14 cellular contexts compared by ENCODE assay signal in genomic region chr2:177275041-177275440, GRCh38. TPM values are rescaled to one million over a fixed set of nuclear protein-coding genes. Genes with fewer than 3 reads are reported as not detected.
DNase-seq lines count a peak whose midpoint lies in the region; ATAC-seq and TF ChIP-seq lines count a peak whose summit lies in the region.
"Had no signal": no experiment of that assay in that cellular context is flagged by ENCODE, and none has a peak within 500 bp of the region (broad histone marks: within the 10 kb centered on the region; RNA-seq: fewer than 3 reads in every experiment).

No MANE protein-coding gene starts in this region.

- no peak for TF ChIP-seq CTCF in ascending aorta (IDR thresholded peaks at IDR 0.05)
- TF ChIP-seq CTCF in foreskin fibroblast (IDR thresholded peaks at IDR 0.05; ENCODE audit: low read depth, low read length) = no peak
- no peak for TF ChIP-seq CTCF in sigmoid colon (IDR thresholded peaks at IDR 0.05)
- TF ChIP-seq CTCF in H9 (conservative IDR thresholded peaks at IDR 0.05) = no peak

- no peaks in the 10 kb centered on the region for H3K36me3 ChIP-seq in ascending aorta
- H3K36me3 ChIP-seq in sigmoid colon = no peaks in the 10 kb centered on the region
- H3K36me3 ChIP-seq: upper lobe of left lung had no signal

- no peak overlapping the region for H2BK5ac ChIP-seq in H9 (ENCODE audit: insufficient read length, low read length)

- H3K4me1 ChIP-seq in ascending aorta (peaks cover 0 to 21% of the 10 kb centered on the region in 2 donors), sigmoid colon (peaks cover 0 to 21% (median 7%) of the 10 kb centered on the region in 4 donors), H9 (ENCODE audit: insufficient read depth, low read length) (no peaks in the 10 kb centered on the region)
- H3K4me1 ChIP-seq: upper lobe of left lung had no signal

- peaks cover 17% of the 10 kb centered on the region in 2 experiments for H3K4me1 Mint-ChIP-seq in H9
- H3K4me1 Mint-ChIP-seq: CD4-positive, alpha-beta memory T cell; central memory CD8-positive, alpha-beta T cell had no signal

- no peak for TF ChIP-seq POLR2A in sigmoid colon (IDR thresholded peaks at IDR 0.05)

- peak; percentile 75 for DNase-seq in Caki2 (ENCODE audit: low read depth)
- DNase-seq in ascending aorta (ENCODE audit: low spot score in 2 of 2) = no peak
- DNase-seq in foreskin fibroblast = peak; percentile 48 to 75
- DNase-seq in sigmoid colon = no peak
- no peak for DNase-seq in H9
- DNase-seq in activated CD8-positive, alpha-beta memory T cell treated with anti-CD3 and anti-CD28 coated beads, Interleukin-2, amount 50 U/mL, for 48 hours = no peak
- DNase-seq: CD4-positive, alpha-beta memory T cell; head of caudate nucleus; NCI-H1417; NCI-H748 treated with DMSO at 0.1 percent for 48 hours; upper lobe of left lung had no signal

- H3K27me3 Mint-ChIP-seq in H9 (ENCODE audit: low read depth) = no peaks in the 10 kb centered on the region
- H3K27me3 Mint-ChIP-seq: CD4-positive, alpha-beta memory T cell; central memory CD8-positive, alpha-beta T cell had no signal

- no peak overlapping the region for H2AFZ ChIP-seq in H9 (ENCODE audit: low read length)

- H2BK20ac ChIP-seq in H9 (ENCODE audit: low read depth, low read length, poor library complexity, severe bottlenecking) = no peak overlapping the region

- WGBS in sigmoid colon, 2 donors = 53 to 69% methylated on average over 2 of the region's 2 CpGs
- no CpG with 5 or more reads among the region's 2 CpGs for WGBS in H9 (ENCODE audit: extremely low coverage, insufficient read length, low lambda C conversion rate)

- no peak overlapping the region for H4K91ac ChIP-seq in H9 (ENCODE audit: insufficient read length, low read depth, low read length)

- intact Hi-C loops in ascending aorta (cut with DNase I) = loop anchor here (1.0 to 10.0 kb wide), 5 partner anchors 11 to 1200 kb away; partner anchors contain the start of genes FKBP7, HNRNPA3 and NFE2L2
- intact Hi-C loops in sigmoid colon (cut with DNase I) = no loop called here

- no peaks in the 10 kb centered on the region for H3K36me3 Mint-ChIP-seq in H9 (ENCODE audit: insufficient read depth in 1 of 3, low read depth in 3 of 3)
- H3K36me3 Mint-ChIP-seq: CD4-positive, alpha-beta memory T cell had no signal

- H3K23me2 ChIP-seq in H9 (ENCODE audit: insufficient read length, low read depth, low read length, poor library complexity, severe bottlenecking) = no peaks in the 10 kb centered on the region

- H3K56ac ChIP-seq in H9 (ENCODE audit: insufficient read length, low read depth, low read length) = no peak overlapping the region

- H3K14ac ChIP-seq in H9 (ENCODE audit: insufficient read depth, low read length) = no peak overlapping the region

- H3K23ac ChIP-seq in H9 (ENCODE audit: insufficient read length, low read depth, low read length) = no peak overlapping the region

- H4K8ac ChIP-seq in H9 (replicated peaks; ENCODE audit: insufficient read length, low read depth, low read length) = no peak overlapping the region

- no peak overlapping the region for H3K4me3 Mint-ChIP-seq in H9
- H3K4me3 Mint-ChIP-seq: CD4-positive, alpha-beta memory T cell; central memory CD8-positive, alpha-beta T cell had no signal

- H2BK15ac ChIP-seq in H9 (ENCODE audit: low read depth, low read length) = no peak overlapping the region

- in situ Hi-C loops in Caki2 (cut with HindIII; ENCODE audit: low pct_unique_long_range_greater_than_20kb, low sequenced_read_pairs) = no loop called here

- H3K79me1 ChIP-seq in H9 (ENCODE audit: insufficient read depth, low read depth, low read length, poor library complexity, severe bottlenecking) = no peaks in the 10 kb centered on the region

- H2BK12ac ChIP-seq in H9 (ENCODE audit: insufficient read length, low read depth, low read length) = no peak overlapping the region

- H3K9ac ChIP-seq in H9 (ENCODE audit: extremely low read depth, insufficient read length, low read length) = no peak overlapping the region

- no peak overlapping the region for H3K27ac Mint-ChIP-seq in H9

- H3K79me2 ChIP-seq in H9 (ENCODE audit: insufficient read depth, low read length) = no peaks in the 10 kb centered on the region

- no peak overlapping the region for H2AK5ac ChIP-seq in H9 (ENCODE audit: insufficient read length, low read length)

- H4K20me1 ChIP-seq in H9 (ENCODE audit: control insufficient read depth, insufficient read depth, insufficient read length) = no peaks in the 10 kb centered on the region

- peak overlapping the region; percentile 27 to 46 for H3K4me3 ChIP-seq in ascending aorta
- no peak overlapping the region for H3K4me3 ChIP-seq in foreskin fibroblast (ENCODE audit: low read depth in 1 of 2, low read length in 2 of 2)
- no peak overlapping the region for H3K4me3 ChIP-seq in sigmoid colon
- H3K4me3 ChIP-seq: upper lobe of left lung had no signal

- H3K9me3 Mint-ChIP-seq in H9 = no peaks in the 10 kb centered on the region
- H3K9me3 Mint-ChIP-seq: CD4-positive, alpha-beta memory T cell; central memory CD8-positive, alpha-beta T cell had no signal

- ATAC-seq in GM19452 (IDR thresholded peaks at IDR 0.05; ENCODE audit: unreplicated experiment) = no peak
- no peak for ATAC-seq in HG02642 (IDR thresholded peaks at IDR 0.05; ENCODE audit: poor library complexity, unreplicated experiment)

- H3T11ph ChIP-seq in H9 (ENCODE audit: low read length) = no peak overlapping the region

- no peak overlapping the region for H3K4me2 ChIP-seq in H9 (ENCODE audit: insufficient read depth, insufficient read length, low read length)

- H3K27me3 ChIP-seq in ascending aorta = no peaks in the 10 kb centered on the region
- H3K27me3 ChIP-seq in sigmoid colon = no peaks in the 10 kb centered on the region
- no peaks in the 10 kb centered on the region for H3K27me3 ChIP-seq in H9 (ENCODE audit: insufficient read depth, low read length)
- H3K27me3 ChIP-seq: upper lobe of left lung had no signal

- no peak overlapping the region for H3K4ac ChIP-seq in H9 (ENCODE audit: low read depth, low read length)

- H4K5ac ChIP-seq in H9 (ENCODE audit: insufficient read length, low read depth, low read length) = no peak overlapping the region

- H2BK120ac ChIP-seq in H9 (ENCODE audit: low read depth, low read length, poor library complexity, severe bottlenecking) = no peak overlapping the region

- H3K9me3 ChIP-seq in ascending aorta (no peaks in the 10 kb centered on the region), sigmoid colon (no peaks in the 10 kb centered on the region), H9 (ENCODE audit: control insufficient read depth, low read depth, low read length) (no peaks in the 10 kb centered on the region)
- H3K9me3 ChIP-seq: upper lobe of left lung had no signal

- TF ChIP-seq EP300 in sigmoid colon (IDR thresholded peaks at IDR 0.05) = peak in 1 of 4 donors; percentile 34

- H3K27ac ChIP-seq in ascending aorta = peak overlapping the region; percentile 65 to 79
- peak overlapping the region; percentile 50 to 74 (median 66) for H3K27ac ChIP-seq in sigmoid colon
- H3K27ac ChIP-seq in H9 (ENCODE audit: insufficient read length, low read depth, low read length) = no peak overlapping the region
- H3K27ac ChIP-seq: upper lobe of left lung had no signal

- H3K18ac ChIP-seq in H9 (ENCODE audit: insufficient read length, low read depth, low read length) = no peak overlapping the region

RNA-seq across cellular contexts. Expression of gene NFE2L2, which starts 10.5 kb away (rescaled TPM):
- 57.2 and 108 TPM in 2 replicates for total RNA-seq in Caki2 (2014; rRNA removed; shearing (Covaris generic); ENCODE audit: low replicate concordance)
- 99.3 TPM for total RNA-seq in ascending aorta
- 100 to 1,000 TPM in 2 of 4 donors, 10 to 100 TPM in 2; 88.1 to 103 (median 98.1) TPM for total RNA-seq in sigmoid colon
- 10 to 100 TPM; 46.7 to 88.3 (median 69.7) TPM for polyA plus RNA-seq in sigmoid colon
- total RNA-seq in H9 (2021) = 40.6 and 42.5 TPM in 2 replicates

Comparison
In these comparisons a context has a peak if more than half of its experiments do, and no peak if none do; other contexts are left out.
1. DNase-seq: peak in Caki2 (single experiment) and foreskin fibroblast (2 of 2); none in ascending aorta (0 of 2), sigmoid colon (single experiment), H9 (single experiment) and activated CD8-positive, alpha-beta memory T cell treated with anti-CD3 and anti-CD28 coated beads, Interleukin-2, amount 50 U/mL, for 48 hours (single experiment).
2. H3K4me3 ChIP-seq: peak in ascending aorta (2 of 2); none in foreskin fibroblast (0 of 2) and sigmoid colon (0 of 4).